ENCODE assay signal across 29 cellular contexts in genomic region chr16:89048087-89048729, GRCh38. TPM values are rescaled to one million over a fixed set of nuclear protein-coding genes. Genes with fewer than 3 reads are reported as not detected.
DNase-seq lines count a peak whose midpoint lies in the region; ATAC-seq, FAIRE-seq and TF ChIP-seq lines count a peak whose summit lies in the region.
"Had no signal": no experiment of that assay in that cellular context is flagged by ENCODE, and none has a peak within 500 bp of the region (broad histone marks: within the 10 kb centered on the region; RNA-seq: fewer than 3 reads in every experiment).

No MANE protein-coding gene starts in this region.

- TF ChIP-seq POLR2A in K562 (conservative IDR thresholded peaks at IDR 0.05) (no peak), HepG2 (IDR thresholded peaks at IDR 0.05; ENCODE audit: insufficient read depth in 1 of 2, low read depth in 2 of 2, low read length in 2 of 2) (no peak), spleen (IDR thresholded peaks at IDR 0.05) (no peak)

- BruUV-seq in K562 (replicated peaks; lab: Mats Ljungman, UMichigan) (no TSS peak), HepG2 (replicated peaks; lab: Mats Ljungman, UMichigan) (no TSS peak)

- H3K4me1 Mint-ChIP-seq in activated T-cell treated with anti-CD3 and anti-CD28 coated beads, Interleukin-2, amount 50 U/mL, for 72 hours (ENCODE audit: low read depth): peaks cover 8% of the 10 kb centered on the region

- DNase-seq in Right ventricle myocardium inferior (ENCODE audit: missing footprints): peak; percentile 49
- no peak for DNase-seq in right atrium auricular region (ENCODE audit: low spot score)
- peak in 1 of 4 experiments; percentile 46 for DNase-seq in K562 (ENCODE audit: extremely low read depth in 1 of 4, low spot score in 3 of 4)
- no peak for DNase-seq in HepG2 (ENCODE audit: low spot score)
- DNase-seq in spleen: peak; percentile 69
- DNase-seq in KBM-7: no peak
- DNase-seq in activated T-cell treated with anti-CD3 and anti-CD28 coated beads, Interleukin-2, amount 50 U/mL, for 72 hours: no peak
- DNase-seq: activated CD4-positive, alpha-beta T cell treated with anti-CD3 and anti-CD28 coated beads for 48 hours; activated naive CD4-positive, alpha-beta T cell treated with anti-CD3 and anti-CD28 coated beads for 36 hours; activated T-cell treated with anti-CD3 and anti-CD28 coated beads, Interleukin-2, amount 50 U/mL, for 48 hours; colonic mucosa; effector memory CD8-positive, alpha-beta T cell; IMR-90; NCI-H1105 treated with DMSO at 0.1 percent for 48 hours; NCI-H2107; NCI-H510A treated with DMSO at 0.1 percent for 48 hours; stimulated activated CD4-positive, alpha-beta T cell treated with anti-CD3 and anti-CD28 coated beads, Interleukin-4, amount 100 ng/mL, for 1 hour; stimulated activated naive B cell treated with anti-CD40 and anti-IgM and Interleukin-4, amounts not matched to agents 10 μg/mL and 1 μg/mL and 100 μg/mL, for 72 hours; T-helper 2 cell had no signal

- H3K4me2 ChIP-seq in K562 (ENCODE audit: insufficient read depth, low read length) (no peak overlapping the region), HepG2 (ENCODE audit: low read depth, low read length) (peak overlapping the region; percentile 55)

- POLR2A ChIA-PET in K562 (lab: Yijun Ruan, JAX) (interaction anchor here (0.6 to 1.0 kb wide), 2 partner anchors 13 to 288 kb away, joined by 3 read pairs; no protein-coding TSS in a partner anchor), HepG2 (lab: Yijun Ruan, JAX) (no interaction called here)

- no peaks in the 10 kb centered on the region for H3K9me1 ChIP-seq in K562 (ENCODE audit: control insufficient read depth, insufficient read depth, low read length)

- H3K27me3 ChIP-seq in right atrium auricular region (no peaks in the 10 kb centered on the region), K562 (ENCODE audit: control insufficient read depth in 2 of 2, insufficient read depth in 2 of 2, low read length in 2 of 2) (peaks cover 32 to 62% of the 10 kb centered on the region in 2 experiments), HepG2 (ENCODE audit: control insufficient read depth in 1 of 2, insufficient read depth in 2 of 2, low read length in 2 of 2) (peaks cover 28 to 91% of the 10 kb centered on the region in 2 experiments), spleen (replicated peaks in 1 of 7) (peaks cover 0 to 83% (median 9%) of the 10 kb centered on the region in 7 donors)
- H3K27me3 ChIP-seq: BLaER1, colonic mucosa had no signal

- H3K36me3 ChIP-seq in right atrium auricular region: no peaks in the 10 kb centered on the region
- no peaks in the 10 kb centered on the region for H3K36me3 ChIP-seq in K562 (ENCODE audit: control insufficient read depth, insufficient read depth, low read length)
- H3K36me3 ChIP-seq in HepG2 (replicated peaks in 1 of 2; ENCODE audit: control insufficient read depth in 1 of 2, insufficient read depth in 2 of 2, low read length in 2 of 2): no peaks in the 10 kb centered on the region
- no peaks in the 10 kb centered on the region for H3K36me3 ChIP-seq in spleen
- H3K36me3 ChIP-seq: BLaER1, colonic mucosa, esophagus muscularis mucosa, neutrophil, suprapubic skin had no signal

- H3K4me3 Mint-ChIP-seq in activated T-cell treated with anti-CD3 and anti-CD28 coated beads, Interleukin-2, amount 50 U/mL, for 72 hours: no peak overlapping the region
- H3K4me3 Mint-ChIP-seq: activated naive CD4-positive, alpha-beta T cell treated with anti-CD3 and anti-CD28 coated beads for 36 hours; effector memory CD8-positive, alpha-beta T cell; stimulated activated naive B cell treated with anti-CD40 and anti-IgM and Interleukin-4, amounts not matched to agents 10 μg/mL and 1 μg/mL and 100 μg/mL, for 72 hours had no signal

- in situ Hi-C loops in K562 (cut with MboI): loop anchor here (5.0 kb wide), 1 partner anchor 46 kb away; no protein-coding TSS in a partner anchor
- in situ Hi-C loops in HepG2 (cut with HindIII; ENCODE audit: extremely low pct_ligation_motif_present, low pct_unique_long_range_greater_than_20kb): no loop called here
- in situ Hi-C loops in KBM-7 (cut with MboI; ENCODE audit: low pct_unique_long_range_greater_than_20kb, low sequenced_read_pairs): no loop called here

- TF ChIP-seq CTCF in right atrium auricular region (IDR thresholded peaks at IDR 0.05): no peak
- no peak for TF ChIP-seq CTCF in K562 (IDR thresholded peaks at IDR 0.05 in 2 of 3, conservative IDR thresholded peaks at IDR 0.05 in 1 of 3; ENCODE audit: insufficient read depth in 2 of 3, low read depth in 1 of 3, low read length in 3 of 3)
- no peak for TF ChIP-seq CTCF in HepG2 (CRISPR knock-in tag; IDR thresholded peaks at IDR 0.05)
- no peak for TF ChIP-seq CTCF in spleen (IDR thresholded peaks at IDR 0.05 in 8 of 11, conservative IDR thresholded peaks at IDR 0.05 in 3 of 11)

- no peak overlapping the region for H3K27ac ChIP-seq in right atrium auricular region
- H3K27ac ChIP-seq in K562 (ENCODE audit: extremely low read depth, low read depth, low read length): no peak overlapping the region
- no peak overlapping the region for H3K27ac ChIP-seq in HepG2 (ENCODE audit: extremely low read length, insufficient read depth, low read length)
- H3K27ac ChIP-seq in spleen: no peak overlapping the region
- H3K27ac ChIP-seq: colonic mucosa, esophagus muscularis mucosa, neutrophil, SK-N-MC, suprapubic skin had no signal

- H3K36me3 Mint-ChIP-seq in activated T-cell treated with anti-CD3 and anti-CD28 coated beads, Interleukin-2, amount 50 U/mL, for 72 hours (ENCODE audit: insufficient read depth in 2 of 2): peaks cover 0 to 2% of the 10 kb centered on the region in 2 donors

- H3K9ac ChIP-seq in K562 (ENCODE audit: insufficient read depth in 1 of 2, low read depth in 2 of 2, low read length in 2 of 2) (0 out of 4 replicates have a peak overlapping the region, but pooled peaks of 1 of the 2 experiments have one; percentile 29), HepG2 (ENCODE audit: insufficient read depth, low read depth, low read length) (no peak overlapping the region)
- H3K9ac ChIP-seq: BLaER1 had no signal

- peak; percentile 59 for FAIRE-seq in K562 (lab: Jason Lieb, UNC)
- FAIRE-seq in HepG2 (lab: Jason Lieb, UNC): no peak
- FAIRE-seq: frontal cortex, islet of Langerhans, RCC 7860 had no signal

- H2AFZ ChIP-seq in K562 (ENCODE audit: low read depth, low read length): no peak overlapping the region
- H2AFZ ChIP-seq in HepG2 (ENCODE audit: low read length): no peak overlapping the region

- H3K27ac Mint-ChIP-seq in activated T-cell treated with anti-CD3 and anti-CD28 coated beads, Interleukin-2, amount 50 U/mL, for 72 hours: no peak overlapping the region
- H3K27ac Mint-ChIP-seq: activated naive CD4-positive, alpha-beta T cell treated with anti-CD3 and anti-CD28 coated beads for 36 hours; effector memory CD8-positive, alpha-beta T cell; stimulated activated naive B cell treated with anti-CD40 and anti-IgM and Interleukin-4, amounts not matched to agents 10 μg/mL and 1 μg/mL and 100 μg/mL, for 72 hours had no signal

- H3K4me1 ChIP-seq in right atrium auricular region: no peaks in the 10 kb centered on the region
- H3K4me1 ChIP-seq in K562 (replicated peaks in 1 of 2; ENCODE audit: control insufficient read depth in 2 of 2, insufficient read depth in 2 of 2, low read length in 2 of 2): peaks cover 0 to 70% of the 10 kb centered on the region in 2 experiments; a peak in 3 of 5 replicates
- peaks cover 20% of the 10 kb centered on the region for H3K4me1 ChIP-seq in HepG2 (ENCODE audit: insufficient read depth, low read length)
- H3K4me1 ChIP-seq in spleen: peaks cover 0 to 16% (median 3%) of the 10 kb centered on the region in 6 donors
- H3K4me1 ChIP-seq: colonic mucosa, esophagus muscularis mucosa had no signal

- TF ChIP-seq RAD21 in K562 (CRISPR knock-in tag; conservative IDR thresholded peaks at IDR 0.05 in 1 of 2, IDR thresholded peaks at IDR 0.05 in 1 of 2): no peak
- no peak for TF ChIP-seq RAD21 in HepG2 (CRISPR knock-in tag; IDR thresholded peaks at IDR 0.05)

- no peaks in the 10 kb centered on the region for H3K27me3 Mint-ChIP-seq in activated T-cell treated with anti-CD3 and anti-CD28 coated beads, Interleukin-2, amount 50 U/mL, for 72 hours (ENCODE audit: low read depth)

- intact Hi-C loops in Right ventricle myocardium inferior (cut with DNase I): no loop called here
- intact Hi-C loops in K562 (cut with micrococcal nuclease): loop anchor here (5.0 kb wide), 1 partner anchor 46 kb away; no protein-coding TSS in a partner anchor
- intact Hi-C loops in HepG2 (cut with micrococcal nuclease; ENCODE audit: unreplicated experiment): no loop called here
- intact Hi-C loops in spleen (cut with DNase I; ENCODE audit: low total_unique reads): no loop called here

- no peaks in the 10 kb centered on the region for H3K79me2 ChIP-seq in K562 (ENCODE audit: control insufficient read depth, insufficient read depth, low read length)
- no peaks in the 10 kb centered on the region for H3K79me2 ChIP-seq in HepG2 (ENCODE audit: insufficient read depth, low read length)

- H3K9me3 ChIP-seq in right atrium auricular region (no peaks in the 10 kb centered on the region), K562 (replicated peaks; ENCODE audit: control insufficient read depth, insufficient read depth, low read depth, low read length) (no peaks in the 10 kb centered on the region), HepG2 (ENCODE audit: low read length) (no peaks in the 10 kb centered on the region), spleen (no peaks in the 10 kb centered on the region)
- H3K9me3 ChIP-seq: BLaER1, colonic mucosa, esophagus muscularis mucosa, neutrophil, suprapubic skin had no signal

- H4K20me1 ChIP-seq in K562 (replicated peaks; ENCODE audit: control insufficient read depth, insufficient read depth, low read length) (peaks cover 25% of the 10 kb centered on the region), HepG2 (ENCODE audit: insufficient read depth, low read length) (no peaks in the 10 kb centered on the region)

- H3K4me3 ChIP-seq in right atrium auricular region: no peak overlapping the region
- H3K4me3 ChIP-seq in K562: no peak overlapping the region
- H3K4me3 ChIP-seq in HepG2 (replicated peaks in 1 of 3; ENCODE audit: insufficient read depth in 1 of 3, low read depth in 2 of 3, low read length in 3 of 3): peak overlapping the region in 2 of 3 experiments; percentile 12 to 42; a peak in 2 of 6 replicates
- no peak overlapping the region for H3K4me3 ChIP-seq in spleen
- H3K4me3 ChIP-seq: BLaER1, colonic mucosa, esophagus muscularis mucosa, SK-N-MC, suprapubic skin had no signal

- 13% methylated on average over 34 of the region's 38 CpGs for WGBS in K562 (ENCODE audit: insufficient coverage, low coverage, missing lambda C conversion rate)
- 58% methylated on average over 18 of the region's 38 CpGs for WGBS in HepG2 (ENCODE audit: low lambda C conversion rate)
- WGBS in spleen, 5 donors: 39 to 56% (median 49%) methylated on average over 31 to 38 of the region's 38 CpGs

- H3K9me3 Mint-ChIP-seq in activated T-cell treated with anti-CD3 and anti-CD28 coated beads, Interleukin-2, amount 50 U/mL, for 72 hours: peaks cover 2 to 3% of the 10 kb centered on the region in 2 donors
- H3K9me3 Mint-ChIP-seq: activated naive CD4-positive, alpha-beta T cell treated with anti-CD3 and anti-CD28 coated beads for 36 hours had no signal

- TF ChIP-seq EP300 in K562 (IDR thresholded peaks at IDR 0.05; ENCODE audit: low read length): no peak
- TF ChIP-seq EP300 in HepG2 (IDR thresholded peaks at IDR 0.05; ENCODE audit: low read depth in 2 of 2, low read length in 2 of 2): no peak
- no peak for TF ChIP-seq EP300 in HepG2 (CRISPR knock-in tag; IDR thresholded peaks at IDR 0.05; ENCODE audit: borderline replicate concordance)

- CTCF ChIA-PET in K562 (lab: Yijun Ruan, JAX; ENCODE audit: low intra/inter-chr PET ratio): no interaction called here
- CTCF ChIA-PET in HepG2 (lab: Yijun Ruan, JAX; ENCODE audit: low intra/inter-chr PET ratio, low total read pairs): no interaction called here

- ATAC-seq in Right ventricle myocardium inferior (no peak), K562 (peak; percentile 31), HepG2 (no peak), HG03280 (IDR thresholded peaks at IDR 0.05; ENCODE audit: unreplicated experiment) (no peak)
- ATAC-seq in activated T-cell treated with anti-CD3 and anti-CD28 coated beads, Interleukin-2, amount 50 U/mL, for 72 hours (replicated peaks in 1 of 2): no peak
- ATAC-seq: effector memory CD8-positive, alpha-beta T cell; HCT116; stimulated activated naive B cell treated with anti-CD40 and anti-IgM and Interleukin-4, amounts not matched to agents 10 μg/mL and 1 μg/mL and 100 μg/mL, for 72 hours had no signal

RNA-seq across cellular contexts. Expression of gene ACSF3, which starts 45.4 kb away (rescaled TPM):
- 17.0 TPM for total RNA-seq in Right ventricle myocardium inferior
- 10 to 100 TPM; 13.4 to 15.9 TPM for total RNA-seq in right atrium auricular region
- 55.6 and 73.7 TPM in 2 replicates for total RNA-seq in K562 (2011; cell fraction: chromatin; rRNA removed; ENCODE audit: low replicate concordance)
- total RNA-seq in K562 (2011; cell fraction: nucleolus; rRNA removed): 44.2 and 45.9 TPM in 2 replicates
- total RNA-seq in K562 (2011; cell fraction: nucleoplasm; rRNA removed): 35.3 and 39.0 TPM in 2 replicates
- total RNA-seq in K562 (2014; rRNA removed): 28.5 and 37.0 TPM in 2 replicates
- 14.0 and 14.6 TPM in 2 replicates for total RNA-seq in K562 (2014; rRNA removed; fragmentation: Illumina TruSeq; extraction: Trizol)
- 14.5 and 16.9 TPM in 2 replicates for total RNA-seq in K562 (2015; rRNA removed; fragmentation: Illumina TruSeq; extraction: Trizol)
- total RNA-seq in K562 (2021): 31.7 and 32.8 TPM in 2 replicates
- 14.9 and 15.9 TPM in 2 replicates for polyA plus RNA-seq in K562 (2011; rRNA removed)
- 12.9 and 34.5 TPM in 2 replicates for polyA plus RNA-seq in K562 (2011; cell fraction: cytosol; rRNA removed)
- polyA plus RNA-seq in K562 (2011; cell fraction: nucleus; rRNA removed): 22.1 and 40.2 TPM in 2 replicates
- polyA plus RNA-seq in K562 (2012): 16.9 and 29.2 TPM in 2 replicates
- polyA plus RNA-seq in K562 (2014; fragmentation: Illumina TruSeq; extraction: Trizol): 14.7 and 21.0 TPM in 2 replicates
- 1 to 10 TPM in 1 of 2 experiments, under 1 TPM in 1; 0.77 to 1.9 TPM for polyA plus RNA-seq in K562 (2014; fragmentation: Nextera tagmentation; extraction: Ambion mirVana)
- 27.3 and 29.8 TPM in 2 replicates for polyA plus RNA-seq in K562 (2014; rRNA removed)
- polyA minus RNA-seq in K562 (2011; rRNA and poly(A)+ RNA removed): 16.2 and 17.6 TPM in 2 replicates
- polyA minus RNA-seq in K562 (2011; cell fraction: cytosol; rRNA and poly(A)+ RNA removed): 40.6 and 53.1 TPM in 2 replicates
- polyA minus RNA-seq in K562 (2011; cell fraction: nucleus; rRNA and poly(A)+ RNA removed): 21.0 and 22.3 TPM in 2 replicates
- total RNA-seq in HepG2 (2016; rRNA removed; fragmentation: Illumina TruSeq; extraction: Trizol): 23.5 and 30.6 TPM in 2 replicates
- total RNA-seq in HepG2 (2016; cell fraction: cytosol; rRNA removed; fragmentation: Illumina TruSeq; extraction: Trizol; ENCODE audit: low read depth): 13.8 and 14.5 TPM in 2 replicates
- 22.1 and 29.1 TPM in 2 replicates for total RNA-seq in HepG2 (2016; cell fraction: insoluble cytoplasmic fraction; rRNA removed; fragmentation: Illumina TruSeq; extraction: Trizol)
- 23.0 and 24.3 TPM in 2 replicates for total RNA-seq in HepG2 (2016; cell fraction: membrane; rRNA removed; fragmentation: Illumina TruSeq; extraction: Trizol)
- total RNA-seq in HepG2 (2016; cell fraction: nucleus; rRNA removed; fragmentation: Illumina TruSeq; extraction: Trizol): 19.3 and 21.6 TPM in 2 replicates
- polyA plus RNA-seq in HepG2 (2011; rRNA removed): 14.9 and 16.5 TPM in 2 replicates
- 11.3 and 15.5 TPM in 2 replicates for polyA plus RNA-seq in HepG2 (2011; cell fraction: cytosol; rRNA removed)
- polyA plus RNA-seq in HepG2 (2011; cell fraction: nucleus; rRNA removed): 31.3 and 34.0 TPM in 2 replicates
- 16.6 and 17.2 TPM in 2 replicates for polyA plus RNA-seq in HepG2 (2012)
- 6.9 and 9.7 TPM in 2 replicates for polyA plus RNA-seq in HepG2 (2016; cell fraction: cytosol; fragmentation: Illumina TruSeq; extraction: Trizol; ENCODE audit: low read depth)
- 21.8 and 22.0 TPM in 2 replicates for polyA plus RNA-seq in HepG2 (2016; cell fraction: insoluble cytoplasmic fraction; fragmentation: Illumina TruSeq; extraction: Trizol; ENCODE audit: low read depth)
- polyA plus RNA-seq in HepG2 (2016; cell fraction: membrane; fragmentation: Illumina TruSeq; extraction: Trizol; ENCODE audit: low read depth): 11.2 and 13.0 TPM in 2 replicates
- 37.2 and 38.9 TPM in 2 replicates for polyA plus RNA-seq in HepG2 (2016; cell fraction: nucleus; fragmentation: Illumina TruSeq; extraction: Trizol; ENCODE audit: insufficient read depth, low read depth)
- polyA minus RNA-seq in HepG2 (2011; rRNA and poly(A)+ RNA removed; ENCODE audit: low replicate concordance): 46.7 and 47.0 TPM in 2 replicates
- polyA minus RNA-seq in HepG2 (2011; cell fraction: cytosol; rRNA and poly(A)+ RNA removed): 22.4 and 32.0 TPM in 2 replicates
- 35.9 and 36.8 TPM in 2 replicates for polyA minus RNA-seq in HepG2 (2011; cell fraction: nucleus; rRNA and poly(A)+ RNA removed)
- total RNA-seq in spleen: 10 to 100 TPM; 39.9 to 68.1 (median 50.0) TPM
- polyA plus RNA-seq in spleen: 10 to 100 TPM; 35.4 to 50.2 (median 45.9) TPM
- total RNA-seq in activated T-cell treated with anti-CD3 and anti-CD28 coated beads, Interleukin-2, amount 50 U/mL, for 72 hours: 10 to 100 TPM; 50.6 to 66.7 TPM

Comparison
In these comparisons a context has a peak if more than half of its experiments do, and no peak if none do; other contexts are left out.
1. DNase-seq: peak in Right ventricle myocardium inferior (single experiment) and spleen (single experiment); none in right atrium auricular region (single experiment), HepG2 (single experiment), KBM-7 (single experiment) and activated T-cell treated with anti-CD3 and anti-CD28 coated beads, Interleukin-2, amount 50 U/mL, for 72 hours (0 of 2).
2. H3K4me3 ChIP-seq: peak in HepG2 (2 of 3); none in right atrium auricular region (0 of 2), K562 (single experiment) and spleen (0 of 8).